In the genomic region with DNA sequence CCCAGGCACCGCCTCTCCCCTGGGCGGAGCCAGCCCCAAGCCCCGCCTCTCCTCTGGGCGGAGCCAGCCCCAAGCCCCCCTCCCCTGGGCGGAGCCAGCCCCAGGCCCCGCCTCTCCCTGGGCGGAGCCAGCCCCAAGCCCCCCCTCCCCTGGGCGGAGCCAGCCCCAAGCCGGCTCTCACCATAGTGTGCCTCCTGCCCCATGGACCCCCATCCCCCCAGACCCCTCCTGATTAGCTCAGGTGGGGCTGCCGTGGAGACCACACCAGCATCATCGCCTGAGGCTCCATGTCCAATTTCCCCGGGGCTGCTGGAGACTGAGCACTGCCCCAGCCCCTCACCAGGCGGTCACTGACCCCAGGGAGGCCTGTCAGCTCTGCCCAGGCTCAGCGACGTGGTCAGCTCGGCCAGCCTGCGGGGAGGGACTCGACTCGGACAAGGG, we compare ENCODE assay signal across 15 cellular contexts. TPM values are rescaled to one million over a fixed set of nuclear protein-coding genes. Genes with fewer than 3 reads are reported as not detected.
DNase-seq lines count a peak whose midpoint lies in the region; ATAC-seq and TF ChIP-seq lines count a peak whose summit lies in the region.
"Had no signal": no experiment of that assay in that cellular context is flagged by ENCODE, and none has a peak within 500 bp of the region (broad histone marks: within the 10 kb centered on the region; RNA-seq: fewer than 3 reads in every experiment).

No MANE protein-coding gene starts in this region.

- H3K36me3 ChIP-seq in OCI-LY7 (ENCODE audit: insufficient read depth, low read length), result no peaks in the 10 kb centered on the region
- no peaks in the 10 kb centered on the region for H3K36me3 ChIP-seq in trophoblast cell (ENCODE audit: control insufficient read depth in 1 of 2, insufficient read depth in 2 of 2, low read length in 2 of 2)
- H3K36me3 ChIP-seq in mesendoderm (ENCODE audit: control insufficient read depth, insufficient read depth, low read length), result no peaks in the 10 kb centered on the region
- H3K36me3 ChIP-seq: BLaER1 treated with 17β-estradiol and CSF1 and Interleukin-3, amounts not matched to agents 10 nM and 100 nM had no signal

- H2AFZ ChIP-seq in OCI-LY7 (ENCODE audit: low read length), result no peak overlapping the region
- no peak overlapping the region for H2AFZ ChIP-seq in trophoblast cell (ENCODE audit: insufficient read depth, low read length, poor library complexity)

- H3K4me1 ChIP-seq in OCI-LY7 (ENCODE audit: insufficient read depth, low read length, poor library complexity, severe bottlenecking), result peaks cover 11% of the 10 kb centered on the region
- peaks cover 4 to 14% of the 10 kb centered on the region in 2 experiments for H3K4me1 ChIP-seq in trophoblast cell (ENCODE audit: control insufficient read depth in 1 of 2, insufficient read depth in 2 of 2, low read length in 2 of 2)
- H3K4me1 ChIP-seq in mesendoderm (ENCODE audit: control insufficient read depth, low read depth, low read length), result no peaks in the 10 kb centered on the region

- no peaks in the 10 kb centered on the region for H3K9me2 ChIP-seq in OCI-LY7 (ENCODE audit: insufficient read depth, low read length)

- no peak overlapping the region for H3K18ac ChIP-seq in trophoblast cell (ENCODE audit: low read length)
- no peak overlapping the region for H3K18ac ChIP-seq in mesendoderm (ENCODE audit: low read length)

- H3K79me2 ChIP-seq in OCI-LY7 (ENCODE audit: insufficient read depth, low read depth, low read length), result no peaks in the 10 kb centered on the region
- H3K79me2 ChIP-seq in trophoblast cell (ENCODE audit: control insufficient read depth, insufficient read depth, low read length, poor library complexity), result peaks cover 4% of the 10 kb centered on the region
- H3K79me2 ChIP-seq in mesendoderm (ENCODE audit: control insufficient read depth, insufficient read depth, low read length), result no peaks in the 10 kb centered on the region

- H3K9me3 Mint-ChIP-seq in activated naive CD8-positive, alpha-beta T cell treated with anti-CD3 and anti-CD28 coated beads for 36 hours, result no peaks in the 10 kb centered on the region
- H3K9me3 Mint-ChIP-seq in activated naive CD8-positive, alpha-beta T cell treated with anti-CD3 and anti-CD28 coated beads, Interleukin-2, amount 50 U/mL, for 24 hours, result no peaks in the 10 kb centered on the region

- H3K9me3 ChIP-seq in OCI-LY7 (ENCODE audit: low read length) (peaks cover 4% of the 10 kb centered on the region), trophoblast cell (ENCODE audit: insufficient read depth, low read depth, low read length) (peaks cover 9% of the 10 kb centered on the region)

- DNase-seq in activated naive CD8-positive, alpha-beta T cell treated with anti-CD3 and anti-CD28 coated beads for 36 hours, result peak; percentile 31
- DNase-seq in activated naive CD8-positive, alpha-beta T cell treated with anti-CD3 and anti-CD28 coated beads, Interleukin-2, amount 50 U/mL, for 24 hours, result no peak
- DNase-seq in OCI-LY7 (ENCODE audit: low spot score) (peak; percentile 53), trophoblast cell (peak; percentile 21 to 55), mesendoderm (no peak), EL (no peak)
- DNase-seq in activated naive CD4-positive, alpha-beta T cell treated with Interleukin-2 at 50 U/mL for 16 hours, result peak; percentile 32
- DNase-seq: kidney glomerular epithelial cell, NCI-H2171 had no signal

- peaks cover 8% of the 10 kb centered on the region for H3K27me3 ChIP-seq in trophoblast cell (ENCODE audit: insufficient read depth, low read length)
- H3K27me3 ChIP-seq in mesendoderm (ENCODE audit: insufficient read depth, low read length, poor library complexity), result no peaks in the 10 kb centered on the region

- H3K4me2 ChIP-seq in OCI-LY7 (ENCODE audit: low read length), result no peak overlapping the region
- H3K4me2 ChIP-seq in trophoblast cell (ENCODE audit: low read length), result no peak overlapping the region
- H3K4me2 ChIP-seq in mesendoderm (ENCODE audit: low read length), result no peak overlapping the region
- H3K4me2 ChIP-seq: BLaER1 treated with 17β-estradiol and CSF1 and Interleukin-3, amounts not matched to agents 10 nM and 100 nM had no signal

- no peak overlapping the region for H4K12ac ChIP-seq in trophoblast cell (ENCODE audit: low read depth, low read length)

- H3K23ac ChIP-seq in trophoblast cell (ENCODE audit: low read length), result no peak overlapping the region
- no peak overlapping the region for H3K23ac ChIP-seq in mesendoderm (ENCODE audit: low read length)

- H3K4ac ChIP-seq in trophoblast cell (ENCODE audit: low read depth, low read length) (no peak overlapping the region), mesendoderm (ENCODE audit: low read depth, low read length) (no peak overlapping the region)

- H2BK120ac ChIP-seq in trophoblast cell (ENCODE audit: insufficient read depth, low read length, poor library complexity) (no peak overlapping the region), mesendoderm (ENCODE audit: low read depth, low read length) (no peak overlapping the region)

- H3K9ac ChIP-seq in trophoblast cell (ENCODE audit: low read length) (no peak overlapping the region), mesendoderm (ENCODE audit: low read length) (no peak overlapping the region)
- H3K9ac ChIP-seq: BLaER1 treated with 17β-estradiol and CSF1 and Interleukin-3, amounts not matched to agents 10 nM and 100 nM had no signal

- CTCF ChIA-PET in OCI-LY7 (lab: Charles Lee; ENCODE audit: unreplicated experiment), result interaction anchor here (0.6 kb wide), 2 partner anchors 14 to 121 kb away, joined by 3 to 6 read pairs; no protein-coding TSS in a partner anchor

- no peak overlapping the region for H2BK15ac ChIP-seq in mesendoderm (replicated peaks; ENCODE audit: low read depth)

- H3K79me1 ChIP-seq in trophoblast cell (ENCODE audit: low read length) (peaks cover 16% of the 10 kb centered on the region), mesendoderm (ENCODE audit: low read length) (no peaks in the 10 kb centered on the region)

- no TSS peak for BruUV-seq in OCI-LY7 (replicated peaks; lab: Mats Ljungman, UMichigan)

- no peak overlapping the region for H4K5ac ChIP-seq in mesendoderm (ENCODE audit: low read length)

- peaks cover 5% of the 10 kb centered on the region for H3K36me3 Mint-ChIP-seq in activated naive CD8-positive, alpha-beta T cell treated with anti-CD3 and anti-CD28 coated beads for 36 hours
- no peaks in the 10 kb centered on the region for H3K36me3 Mint-ChIP-seq in activated naive CD8-positive, alpha-beta T cell treated with anti-CD3 and anti-CD28 coated beads, Interleukin-2, amount 50 U/mL, for 24 hours (ENCODE audit: low read depth)

- H3K27ac Mint-ChIP-seq in activated naive CD8-positive, alpha-beta T cell treated with anti-CD3 and anti-CD28 coated beads for 36 hours, result no peak overlapping the region
- no peak overlapping the region for H3K27ac Mint-ChIP-seq in activated naive CD8-positive, alpha-beta T cell treated with anti-CD3 and anti-CD28 coated beads, Interleukin-2, amount 50 U/mL, for 24 hours

- no peak for TF ChIP-seq CTCF in OCI-LY7 (conservative IDR thresholded peaks at IDR 0.05; ENCODE audit: low read length)

- peaks cover 5% of the 10 kb centered on the region for H3K4me1 Mint-ChIP-seq in activated naive CD8-positive, alpha-beta T cell treated with anti-CD3 and anti-CD28 coated beads for 36 hours
- peaks cover 12% of the 10 kb centered on the region for H3K4me1 Mint-ChIP-seq in activated naive CD8-positive, alpha-beta T cell treated with anti-CD3 and anti-CD28 coated beads, Interleukin-2, amount 50 U/mL, for 24 hours

- no peak overlapping the region for H3K56ac ChIP-seq in mesendoderm (ENCODE audit: low read length)

- no peaks in the 10 kb centered on the region for H4K20me1 ChIP-seq in OCI-LY7 (ENCODE audit: insufficient read depth, low read length)
- H4K20me1 ChIP-seq: BLaER1 treated with 17β-estradiol and CSF1 and Interleukin-3, amounts not matched to agents 10 nM and 100 nM had no signal

- peaks cover 25% of the 10 kb centered on the region for H3K27me3 Mint-ChIP-seq in activated naive CD8-positive, alpha-beta T cell treated with anti-CD3 and anti-CD28 coated beads for 36 hours
- H3K27me3 Mint-ChIP-seq in activated naive CD8-positive, alpha-beta T cell treated with anti-CD3 and anti-CD28 coated beads, Interleukin-2, amount 50 U/mL, for 24 hours, result peaks cover 11% of the 10 kb centered on the region

- no peak overlapping the region for H3K14ac ChIP-seq in trophoblast cell (ENCODE audit: low read length)

- H4K91ac ChIP-seq in trophoblast cell (ENCODE audit: low read depth, low read length), result no peak overlapping the region

- WGBS in trophoblast cell (ENCODE audit: extremely low coverage, insufficient coverage, insufficient read length), result no CpG with 5 or more reads among the region's 19 CpGs
- no CpG with 5 or more reads among the region's 19 CpGs for WGBS in mesendoderm (ENCODE audit: extremely low coverage, insufficient coverage, low lambda C conversion rate)

- H2BK5ac ChIP-seq in trophoblast cell (ENCODE audit: low read depth, low read length, poor library complexity) (no peak overlapping the region), mesendoderm (ENCODE audit: low read length) (no peak overlapping the region)

- H3K27ac ChIP-seq in OCI-LY7 (ENCODE audit: low read depth, low read length, poor library complexity, severe bottlenecking) (no peak overlapping the region), trophoblast cell (ENCODE audit: low read depth, low read length) (no peak overlapping the region), mesendoderm (ENCODE audit: low read depth, low read length) (no peak overlapping the region)

- no peak overlapping the region for H3K4me3 Mint-ChIP-seq in activated naive CD8-positive, alpha-beta T cell treated with anti-CD3 and anti-CD28 coated beads for 36 hours
- no peak overlapping the region for H3K4me3 Mint-ChIP-seq in activated naive CD8-positive, alpha-beta T cell treated with anti-CD3 and anti-CD28 coated beads, Interleukin-2, amount 50 U/mL, for 24 hours

- no peak for ATAC-seq in activated naive CD8-positive, alpha-beta T cell treated with anti-CD3 and anti-CD28 coated beads, Interleukin-2, amount 50 U/mL, for 24 hours
- no peak for ATAC-seq in HG03097 (IDR thresholded peaks at IDR 0.05; ENCODE audit: low FRiP score, unreplicated experiment)
- ATAC-seq: HCT116 had no signal

- H4K8ac ChIP-seq in trophoblast cell (ENCODE audit: low read depth, low read length) (no peak overlapping the region), mesendoderm (ENCODE audit: low read depth, low read length) (no peak overlapping the region)

- H3K4me3 ChIP-seq in OCI-LY7 (ENCODE audit: low read depth, low read length, poor library complexity, severe bottlenecking), result no peak overlapping the region
- no peak overlapping the region for H3K4me3 ChIP-seq in trophoblast cell (ENCODE audit: low read depth, low read length)
- H3K4me3 ChIP-seq in mesendoderm (ENCODE audit: low read length), result no peak overlapping the region
- H3K4me3 ChIP-seq: BLaER1 treated with 17β-estradiol and CSF1 and Interleukin-3, amounts not matched to agents 10 nM and 100 nM had no signal

- POLR2A ChIA-PET in OCI-LY7 (lab: Charles Lee), result no interaction called here

- intact Hi-C loops in OCI-LY7 (cut with micrococcal nuclease; ENCODE audit: unreplicated experiment), result no loop called here

- H2AK5ac ChIP-seq in trophoblast cell (ENCODE audit: low read length) (no peak overlapping the region), mesendoderm (ENCODE audit: low read length) (no peak overlapping the region)

- H2BK12ac ChIP-seq in trophoblast cell (ENCODE audit: low read length), result no peak overlapping the region

RNA-seq across cellular contexts. Expression of a gene that starts 4.2 kb away (rescaled TPM):
- under 1 TPM in 1 of 2 experiments, not detected in 1; 0.21 TPM for total RNA-seq in activated naive CD8-positive, alpha-beta T cell treated with anti-CD3 and anti-CD28 coated beads for 36 hours
- total RNA-seq in OCI-LY7 (2014; rRNA removed; shearing (Covaris generic)), result 0.26 and 0.69 TPM in 2 replicates
- total RNA-seq in OCI-LY7 (2022), result 2.0 TPM in 2 replicates
- polyA plus RNA-seq in trophoblast cell (2013), result 0.45 and 0.54 TPM in 2 replicates
- polyA plus RNA-seq in mesendoderm (2013, experiment 1 of 2), result 0.18 TPM
- polyA plus RNA-seq in mesendoderm (2013, experiment 2 of 2), result 0.24 TPM

RNA-seq across cellular contexts. Expression of a gene that starts 15.2 kb away (rescaled TPM):
- total RNA-seq in activated naive CD8-positive, alpha-beta T cell treated with anti-CD3 and anti-CD28 coated beads for 36 hours, result 10 to 100 TPM in 1 of 2 experiments, 1 to 10 TPM in 1; 9.3 to 10.3 TPM
- 17.2 and 25.6 TPM in 2 replicates for total RNA-seq in OCI-LY7 (2014; rRNA removed; shearing (Covaris generic))
- 20.8 and 24.4 TPM in 2 replicates for total RNA-seq in OCI-LY7 (2022)
- 4.2 and 4.8 TPM in 2 replicates for polyA plus RNA-seq in trophoblast cell (2013)
- polyA plus RNA-seq in mesendoderm (2013, experiment 1 of 2), result 3.2 TPM
- 3.1 TPM for polyA plus RNA-seq in mesendoderm (2013, experiment 2 of 2)

RNA-seq across cellular contexts. Expression of a gene that starts 31.3 kb away (rescaled TPM):
- total RNA-seq in activated naive CD8-positive, alpha-beta T cell treated with anti-CD3 and anti-CD28 coated beads for 36 hours, result under 1 TPM in 1 of 2 experiments, not detected in 1; 0.32 TPM
- 0.28 TPM in 1 of 2 replicates, not detected in the other for total RNA-seq in OCI-LY7 (2014; rRNA removed; shearing (Covaris generic))
- 0.48 and 0.65 TPM in 2 replicates for total RNA-seq in OCI-LY7 (2022)
- 18.7 and 19.2 TPM in 2 replicates for polyA plus RNA-seq in trophoblast cell (2013)
- polyA plus RNA-seq in mesendoderm (2013, experiment 1 of 2), result 1.3 TPM
- 0.91 TPM for polyA plus RNA-seq in mesendoderm (2013, experiment 2 of 2)

RNA-seq across cellular contexts. Expression of a gene that starts 39.4 kb away (rescaled TPM):
- 10 to 100 TPM; 46.5 to 48.8 TPM for total RNA-seq in activated naive CD8-positive, alpha-beta T cell treated with anti-CD3 and anti-CD28 coated beads for 36 hours
- 65.2 and 77.2 TPM in 2 replicates for total RNA-seq in OCI-LY7 (2014; rRNA removed; shearing (Covaris generic))
- total RNA-seq in OCI-LY7 (2022), result 58.0 and 58.2 TPM in 2 replicates
- polyA plus RNA-seq in trophoblast cell (2013), result 85.4 and 86.0 TPM in 2 replicates
- polyA plus RNA-seq in mesendoderm (2013, experiment 1 of 2), result 78.8 TPM
- polyA plus RNA-seq in mesendoderm (2013, experiment 2 of 2), result 81.6 TPM

RNA-seq across cellular contexts. Expression of a gene that starts 51.7 kb away (rescaled TPM):
- 10 to 100 TPM; 42.0 to 49.0 TPM for total RNA-seq in activated naive CD8-positive, alpha-beta T cell treated with anti-CD3 and anti-CD28 coated beads for 36 hours
- not detected in 2 replicates for total RNA-seq in OCI-LY7 (2014; rRNA removed; shearing (Covaris generic))
- not detected in 2 replicates for total RNA-seq in OCI-LY7 (2022)
- 0.08 and 0.12 TPM in 2 replicates for polyA plus RNA-seq in trophoblast cell (2013)
- polyA plus RNA-seq in mesendoderm (2013, experiment 1 of 2), result 0.13 TPM
- 0.25 TPM for polyA plus RNA-seq in mesendoderm (2013, experiment 2 of 2)
- total RNA-seq: endothelial cell of umbilical vein, glomerular endothelial cell, myocyte had no signal
- polyA plus RNA-seq: endothelial cell of umbilical vein had no signal

Comparison
In these comparisons a context has a peak if more than half of its experiments do, and no peak if none do; other contexts are left out.
1. DNase-seq: peak in activated naive CD8-positive, alpha-beta T cell treated with anti-CD3 and anti-CD28 coated beads for 36 hours (single experiment), OCI-LY7 (single experiment), activated naive CD4-positive, alpha-beta T cell treated with Interleukin-2 at 50 U/mL for 16 hours (single experiment) and trophoblast cell (2 of 2); none in activated naive CD8-positive, alpha-beta T cell treated with anti-CD3 and anti-CD28 coated beads, Interleukin-2, amount 50 U/mL, for 24 hours (single experiment), mesendoderm (single experiment) and EL (single experiment).